Comparison of ENCODE assay signal across 8 cellular contexts in genomic region chr2:240435955-240436625, GRCh38. TPM values are rescaled to one million over a fixed set of nuclear protein-coding genes. Genes with fewer than 3 reads are reported as not detected.
A peak's percentile ranks its signal among the peaks of the same experiment; 100 is the strongest.
DNase-seq lines count a peak whose midpoint lies in the region; ATAC-seq and TF ChIP-seq lines count a peak whose summit lies in the region.

No MANE protein-coding gene starts in this region.

- TF ChIP-seq POLR2A in vagina (IDR thresholded peaks at IDR 0.05) = no peak

- H3K9me3 ChIP-seq in colonic mucosa = no peaks in the 10 kb centered on the region
- no peaks in the 10 kb centered on the region for H3K9me3 ChIP-seq in mesodermal cell (ENCODE audit: control insufficient read depth, low read length)
- H3K9me3 ChIP-seq in vagina = no peaks in the 10 kb centered on the region

- H3K27ac ChIP-seq in ACC112 (ENCODE audit: low read depth, low read length) (peak overlapping the region; percentile 83), colonic mucosa (peak overlapping the region; percentile 74), mesodermal cell (ENCODE audit: low read depth, low read length, severe bottlenecking) (peak overlapping the region; percentile 23), vagina (peak overlapping the region; percentile 90)

- H2AFZ ChIP-seq in ACC112 (ENCODE audit: low read length, unreplicated experiment) = peak overlapping the region; percentile 63

- H3K36me3 ChIP-seq in ACC112 (ENCODE audit: insufficient read depth, low read length) (no peaks in the 10 kb centered on the region), colonic mucosa (no peaks in the 10 kb centered on the region), mesodermal cell (ENCODE audit: control insufficient read depth, insufficient read depth, low read length) (no peaks in the 10 kb centered on the region), vagina (no peaks in the 10 kb centered on the region)

- H3K79me2 ChIP-seq in ACC112 (ENCODE audit: control insufficient read depth, insufficient read depth, low read length, unreplicated experiment) = peaks cover 38% of the 10 kb centered on the region

- ATAC-seq in GM19025 (IDR thresholded peaks at IDR 0.05; ENCODE audit: low read depth, unreplicated experiment) (peak; percentile 5), HG03469 (IDR thresholded peaks at IDR 0.05; ENCODE audit: unreplicated experiment) (no peak), HG03196 (IDR thresholded peaks at IDR 0.05; ENCODE audit: unreplicated experiment) (no peak)

- intact Hi-C loops in colonic mucosa (cut with DNase I) (loop anchor here (5.0 kb wide), 1 partner anchor 284 kb away; no protein-coding TSS in a partner anchor), vagina (cut with DNase I) (loop anchor here (2.0 kb wide), 1 partner anchor 203 kb away; no protein-coding TSS in a partner anchor)

- peak overlapping the region in 1 of 2 donors; percentile 73 for H3K9ac ChIP-seq in colonic mucosa (ENCODE audit: low read depth in 2 of 2, low read length in 2 of 2)

- H3K4me3 ChIP-seq in ACC112 (ENCODE audit: low read depth, low read length) = peak overlapping the region; percentile 95
- peak overlapping the region; percentile 71 for H3K4me3 ChIP-seq in colonic mucosa
- peak overlapping the region; percentile 64 for H3K4me3 ChIP-seq in mesodermal cell (ENCODE audit: extremely low read depth, insufficient read depth, low read length, poor library complexity, severe bottlenecking)
- peak overlapping the region; percentile 66 to 78 for H3K4me3 ChIP-seq in vagina

- 0 to 1% methylated on average over 61 to 70 of the region's 86 CpGs for WGBS in mesodermal cell (ENCODE audit: insufficient coverage in 2 of 2), 2 experiments

- H3K27me3 ChIP-seq in ACC112 (ENCODE audit: insufficient read depth, low read length) (no peaks in the 10 kb centered on the region), colonic mucosa (peaks cover 9% of the 10 kb centered on the region), vagina (no peaks in the 10 kb centered on the region)

- TF ChIP-seq CTCF in colonic mucosa (IDR thresholded peaks at IDR 0.05) (no peak), vagina (IDR thresholded peaks at IDR 0.05) (no peak)

- DNase-seq in NCI-H226 = peak; percentile 23
- DNase-seq in colonic mucosa = no peak
- no peak for DNase-seq in vagina (ENCODE audit: extremely low spot score in 2 of 2)

- H3K4me1 ChIP-seq in ACC112 (ENCODE audit: control insufficient read depth, insufficient read depth, low read length, unreplicated experiment) (peaks cover 28% of the 10 kb centered on the region), colonic mucosa (no peaks in the 10 kb centered on the region), mesodermal cell (ENCODE audit: control insufficient read depth, insufficient read depth, low read length, poor library complexity, severe bottlenecking) (peaks cover 12% of the 10 kb centered on the region), vagina (peaks cover 71% of the 10 kb centered on the region)

RNA-seq across cellular contexts. Expression of gene GPC1, which starts 0.6 kb away (rescaled TPM):
- 10 to 100 TPM; 19.0 to 23.1 TPM for total RNA-seq in colonic mucosa
- polyA plus RNA-seq in mesodermal cell (2013, experiment 1 of 2) = 61.4 TPM
- 48.8 TPM for polyA plus RNA-seq in mesodermal cell (2013, experiment 2 of 2)
- total RNA-seq in vagina = 73.2 TPM

Comparison
In these comparisons a context has a peak if more than half of its experiments do, and no peak if none do; other contexts are left out.
1. H3K27ac ChIP-seq: peak in every context shown above with its lines; median percentile 90 in vagina; 83 in ACC112; 74 in colonic mucosa; 23 in mesodermal cell.